ENCODE assay signal across 11 cellular contexts in genomic region chr3:197487911-197488391, GRCh38.
DNase-seq lines count a peak whose midpoint lies in the region; ATAC-seq, FAIRE-seq and TF ChIP-seq lines count a peak whose summit lies in the region.
"Had no signal": no experiment of that assay in that cellular context is flagged by ENCODE, and none has a peak within 500 bp of the region (broad histone marks: within the 10 kb centered on the region; RNA-seq: fewer than 3 reads in every experiment).

No MANE protein-coding gene starts in this region.

- POLR2A ChIA-PET in AG04450 (lab: Yijun Ruan, JAX) = no interaction called here

- H3K36me3 Mint-ChIP-seq in activated naive CD8-positive, alpha-beta T cell treated with anti-CD3 and anti-CD28 coated beads for 36 hours = no peaks in the 10 kb centered on the region
- no peaks in the 10 kb centered on the region for H3K36me3 Mint-ChIP-seq in stimulated activated naive B cell treated with anti-CD40 and anti-IgM and Interleukin-4, amounts not matched to agents 10 μg/mL and 1 μg/mL and 100 μg/mL, for 72 hours

- FAIRE-seq in bronchial epithelial cell (lab: Jason Lieb, UNC) = peak; percentile 23

- no peaks in the 10 kb centered on the region for H3K36me3 ChIP-seq in bronchial epithelial cell (ENCODE audit: control insufficient read depth, insufficient read depth, low read length)

- peak overlapping the region; percentile 57 for H3K27ac ChIP-seq in AG04450 (ENCODE audit: low read depth, low read length)

- H3K4me3 Mint-ChIP-seq in activated naive CD8-positive, alpha-beta T cell treated with anti-CD3 and anti-CD28 coated beads for 36 hours = no peak overlapping the region
- no peak overlapping the region for H3K4me3 Mint-ChIP-seq in stimulated activated naive B cell treated with anti-CD40 and anti-IgM and Interleukin-4, amounts not matched to agents 10 μg/mL and 1 μg/mL and 100 μg/mL, for 72 hours

- no peak for TF ChIP-seq CTCF in AG04450 (IDR thresholded peaks at IDR 0.05; ENCODE audit: low read depth, low read length)
- no peak for TF ChIP-seq CTCF in bronchial epithelial cell (IDR thresholded peaks at IDR 0.05; ENCODE audit: insufficient read depth, low read length, severe bottlenecking)

- H3K4me1 Mint-ChIP-seq in activated naive CD8-positive, alpha-beta T cell treated with anti-CD3 and anti-CD28 coated beads for 36 hours = no peaks in the 10 kb centered on the region
- H3K4me1 Mint-ChIP-seq in stimulated activated naive B cell treated with anti-CD40 and anti-IgM and Interleukin-4, amounts not matched to agents 10 μg/mL and 1 μg/mL and 100 μg/mL, for 72 hours = no peaks in the 10 kb centered on the region

- no peak overlapping the region for H3K27ac Mint-ChIP-seq in activated naive CD8-positive, alpha-beta T cell treated with anti-CD3 and anti-CD28 coated beads for 36 hours
- no peak overlapping the region for H3K27ac Mint-ChIP-seq in stimulated activated naive B cell treated with anti-CD40 and anti-IgM and Interleukin-4, amounts not matched to agents 10 μg/mL and 1 μg/mL and 100 μg/mL, for 72 hours

- CTCF ChIA-PET in AG04450 (lab: Charles Lee) = interaction anchor here (1.6 to 2.1 kb wide), 3 partner anchors 21 to 265 kb away, joined by 5 to 7 read pairs (median 6); no protein-coding TSS in a partner anchor

- peaks cover 4% of the 10 kb centered on the region for H3K27me3 Mint-ChIP-seq in activated naive CD8-positive, alpha-beta T cell treated with anti-CD3 and anti-CD28 coated beads for 36 hours
- peaks cover 15 to 40% of the 10 kb centered on the region in 2 donors for H3K27me3 Mint-ChIP-seq in stimulated activated naive B cell treated with anti-CD40 and anti-IgM and Interleukin-4, amounts not matched to agents 10 μg/mL and 1 μg/mL and 100 μg/mL, for 72 hours

- peak; percentile 99 for ATAC-seq in left lobe of liver
- ATAC-seq in stimulated activated naive B cell treated with anti-CD40 and anti-IgM and Interleukin-4, amounts not matched to agents 10 μg/mL and 1 μg/mL and 100 μg/mL, for 72 hours (replicated peaks) = no peak

- H3K9me3 Mint-ChIP-seq in activated naive CD8-positive, alpha-beta T cell treated with anti-CD3 and anti-CD28 coated beads for 36 hours = no peaks in the 10 kb centered on the region
- no peaks in the 10 kb centered on the region for H3K9me3 Mint-ChIP-seq in stimulated activated naive B cell treated with anti-CD40 and anti-IgM and Interleukin-4, amounts not matched to agents 10 μg/mL and 1 μg/mL and 100 μg/mL, for 72 hours

- DNase-seq in AG04450 (ENCODE audit: low read depth, low spot score) (no peak), LHCN-M2 (ENCODE audit: low read depth) (peak; percentile 99), bronchial epithelial cell (ENCODE audit: low read depth) (peak; percentile 91), left lobe of liver (ENCODE audit: low spot score) (peak; percentile 87), cerebellar cortex (ENCODE audit: low spot score) (no peak), MV-4-11 (lab: John Stamatoyannopoulos, UW) (no peak)
- no peak for DNase-seq in activated naive CD8-positive, alpha-beta T cell treated with anti-CD3 and anti-CD28 coated beads for 36 hours
- DNase-seq in stimulated activated naive B cell treated with anti-CD40 and anti-IgM and Interleukin-4, amounts not matched to agents 10 μg/mL and 1 μg/mL and 100 μg/mL, for 72 hours = no peak
- DNase-seq: activated CD4-positive, alpha-beta T cell treated with anti-CD3 and anti-CD28 coated beads, Interleukin-2, amount 50 U/mL, for 1 hour; COR-L47; NCI-H1048 had no signal

- no peaks in the 10 kb centered on the region for H3K9me3 ChIP-seq in AG04450 (ENCODE audit: control insufficient read depth, insufficient read depth, low read length)

- H3K4me3 ChIP-seq in AG04450 (ENCODE audit: low read depth, low read length) (no peak overlapping the region), bronchial epithelial cell (ENCODE audit: low read depth, low read length) (no peak overlapping the region)

- H3K27me3 ChIP-seq in AG04450 (ENCODE audit: control insufficient read depth, insufficient read depth, low read length) (peaks cover 3% of the 10 kb centered on the region), bronchial epithelial cell (ENCODE audit: control insufficient read depth, insufficient read depth, low read length) (no peaks in the 10 kb centered on the region)

Comparison
In these comparisons a context has a peak if more than half of its experiments do, and no peak if none do; other contexts are left out.
1. DNase-seq: peak in LHCN-M2 (single experiment), bronchial epithelial cell (single experiment) and left lobe of liver (single experiment); none in AG04450 (single experiment), activated naive CD8-positive, alpha-beta T cell treated with anti-CD3 and anti-CD28 coated beads for 36 hours (single experiment), stimulated activated naive B cell treated with anti-CD40 and anti-IgM and Interleukin-4, amounts not matched to agents 10 μg/mL and 1 μg/mL and 100 μg/mL, for 72 hours (single experiment), cerebellar cortex (single experiment) and MV-4-11 (single experiment).